Comparison of ENCODE assay signal across 8 cellular contexts in genomic region chr16:86664518-86665318, GRCh38.
DNase-seq lines count a peak whose midpoint lies in the region; ATAC-seq lines count a peak whose summit lies in the region.

No MANE protein-coding gene starts in this region.

- peak; percentile 73 for DNase-seq in NK-92 treated with Interleukin-12 subunit alpha and Interleukin-12 subunit beta, amount 100 ng/mL, for 24 hours (lab: John Stamatoyannopoulos, UW)
- DNase-seq in NK-92 (lab: John Stamatoyannopoulos, UW; ENCODE audit: unreplicated experiment) (no peak), T1000 (lab: John Stamatoyannopoulos, UW) (peak; percentile 72), NCI-H1930 (lab: John Stamatoyannopoulos, UW) (no peak)
- DNase-seq in stimulated activated CD4-positive, alpha-beta T cell treated with anti-CD3 and anti-CD28 coated beads, Interleukin-2, amount 100 ng/mL, for 48 hours, result peak; percentile 50 to 51
- no peak for DNase-seq in effector CD8-positive, alpha-beta T cell (lab: John Stamatoyannopoulos, UW)

- ATAC-seq in HG03103 (IDR thresholded peaks at IDR 0.05; ENCODE audit: low read depth, unreplicated experiment) (peak; percentile 77), esophagus mucosa (peak; percentile 96)

Comparison
In these comparisons a context has a peak if more than half of its experiments do, and no peak if none do; other contexts are left out.
1. DNase-seq: peak in NK-92 treated with Interleukin-12 subunit alpha and Interleukin-12 subunit beta, amount 100 ng/mL, for 24 hours (single experiment), T1000 (single experiment) and stimulated activated CD4-positive, alpha-beta T cell treated with anti-CD3 and anti-CD28 coated beads, Interleukin-2, amount 100 ng/mL, for 48 hours (2 of 2); none in NK-92 (single experiment), effector CD8-positive, alpha-beta T cell (single experiment) and NCI-H1930 (0 of 2).